Comparison of ENCODE assay signal across 8 cellular contexts in the genomic region with DNA sequence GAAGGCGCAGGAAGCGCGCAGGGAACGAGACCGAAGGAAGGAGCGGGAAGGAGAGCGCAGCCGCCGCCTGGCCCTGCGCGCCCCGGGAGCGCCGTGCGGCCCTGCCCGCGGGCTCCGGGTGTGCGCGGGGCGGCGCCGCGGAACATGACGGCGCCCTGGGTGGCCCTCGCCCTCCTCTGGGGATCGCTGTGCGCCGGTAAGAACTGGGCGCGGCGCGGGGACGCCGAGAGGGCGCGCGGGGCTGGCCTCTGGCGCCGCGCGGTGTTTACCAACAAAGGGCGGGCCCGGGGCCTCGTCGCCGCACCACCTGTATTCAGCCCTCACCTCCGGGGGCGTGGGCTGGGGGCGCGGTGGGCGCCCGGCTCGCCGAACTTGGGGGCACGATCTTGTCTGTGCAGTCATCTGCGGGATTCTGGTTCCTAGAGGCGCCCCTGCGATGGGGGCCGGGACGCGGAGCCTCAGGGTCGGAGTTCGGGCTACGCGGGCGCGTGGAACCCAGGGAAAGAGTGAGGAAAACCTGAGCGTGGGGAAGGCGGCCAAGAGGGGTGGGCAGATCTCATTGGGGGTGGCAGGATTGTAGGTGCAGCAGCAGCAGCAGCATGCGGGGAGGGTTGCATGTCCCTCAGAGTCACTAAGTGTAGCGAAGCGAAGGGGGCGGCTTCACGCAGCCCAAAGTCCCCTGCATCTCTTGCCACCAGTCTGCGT. TPM values are rescaled to one million over a fixed set of nuclear protein-coding genes. Genes with fewer than 3 reads are reported as not detected.
DNase-seq lines count a peak whose midpoint lies in the region; ATAC-seq and TF ChIP-seq lines count a peak whose summit lies in the region.

No MANE protein-coding gene starts in this region.

- POLR2A ChIA-PET in AG04449 (lab: Yijun Ruan, JAX): interaction anchor here (1.5 kb wide), 1 partner anchor 10 kb away, joined by 4 read pairs; no protein-coding TSS in a partner anchor

- peaks cover 7% of the 10 kb centered on the region for H3K36me3 Mint-ChIP-seq in T-helper 1 cell treated with Interleukin-12 subunit alpha and Interleukin-12 subunit beta and Interleukin-4 antibody, amounts not matched to agents 30 μg/mL and 1 μg/mL, for 36 hours (ENCODE audit: low read depth)

- intact Hi-C loops in right lobe of liver (cut with DNase I): no loop called here

- H3K27ac Mint-ChIP-seq in T-helper 1 cell treated with Interleukin-12 subunit alpha and Interleukin-12 subunit beta and Interleukin-4 antibody, amounts not matched to agents 30 μg/mL and 1 μg/mL, for 36 hours: peak overlapping the region; percentile 85

- peak overlapping the region; percentile 19 for H3K27ac ChIP-seq in cingulate gyrus (ENCODE audit: low read depth, low read length)
- peak overlapping the region; percentile 58 to 90 (median 77) for H3K27ac ChIP-seq in right lobe of liver

- H3K27me3 ChIP-seq in right lobe of liver: no peaks in the 10 kb centered on the region

- H3K9me3 Mint-ChIP-seq in T-helper 1 cell treated with Interleukin-12 subunit alpha and Interleukin-12 subunit beta and Interleukin-4 antibody, amounts not matched to agents 30 μg/mL and 1 μg/mL, for 36 hours: peaks cover 7% of the 10 kb centered on the region

- H3K27me3 Mint-ChIP-seq in T-helper 1 cell treated with Interleukin-12 subunit alpha and Interleukin-12 subunit beta and Interleukin-4 antibody, amounts not matched to agents 30 μg/mL and 1 μg/mL, for 36 hours (ENCODE audit: low read depth): peaks cover 18% of the 10 kb centered on the region

- DNase-seq in AG04449 (ENCODE audit: low read depth, low spot score) (no peak), right lobe of liver (peak; percentile 55 to 68 (median 67)), MV-4-11 (lab: John Stamatoyannopoulos, UW) (no peak)
- peak; percentile 26 for DNase-seq in stimulated activated naive CD8-positive, alpha-beta T cell treated with anti-CD3 and anti-CD28 coated beads, Interleukin-15, Interleukin-2, amounts not matched to agents 100 U/mL and 50 U/mL, for 24 hours

- TF ChIP-seq POLR2A in right lobe of liver (IDR thresholded peaks at IDR 0.05): peak; percentile 24

- H3K36me3 ChIP-seq in right lobe of liver: no peaks in the 10 kb centered on the region

- H3K9me3 ChIP-seq in right lobe of liver: no peaks in the 10 kb centered on the region

- WGBS in right lobe of liver (ENCODE audit: insufficient coverage, low coverage, low lambda C conversion rate, missing lambda C conversion rate): 1% methylated on average over 12 of the region's 77 CpGs

- CTCF ChIA-PET in AG04449 (lab: Yijun Ruan, JAX): no interaction called here

- peaks cover 0 to 25% (median 8%) of the 10 kb centered on the region in 4 donors for H3K4me1 ChIP-seq in right lobe of liver

- H3K4me3 ChIP-seq in AG04449 (ENCODE audit: low read depth, low read length) (peak overlapping the region; percentile 69), right lobe of liver (peak overlapping the region; percentile 68 to 78 (median 70))

- H3K4me3 Mint-ChIP-seq in T-helper 1 cell treated with Interleukin-12 subunit alpha and Interleukin-12 subunit beta and Interleukin-4 antibody, amounts not matched to agents 30 μg/mL and 1 μg/mL, for 36 hours: peak overlapping the region; percentile 96

- TF ChIP-seq CTCF in AG04449 (IDR thresholded peaks at IDR 0.05; ENCODE audit: insufficient read depth, low read length, missing control alignments): no peak
- TF ChIP-seq CTCF in right lobe of liver (IDR thresholded peaks at IDR 0.05): peak in 1 of 4 donors; percentile 12

- ATAC-seq in GM18502 (IDR thresholded peaks at IDR 0.05; ENCODE audit: poor library complexity, unreplicated experiment): peak; percentile 44
- ATAC-seq in HG03066 (IDR thresholded peaks at IDR 0.05; ENCODE audit: low read depth, unreplicated experiment): peak; percentile 31
- peak; percentile 11 to 47 (median 38) for ATAC-seq in right lobe of liver
- peak; percentile 53 for ATAC-seq in stimulated activated naive CD8-positive, alpha-beta T cell treated with anti-CD3 and anti-CD28 coated beads, Interleukin-15, Interleukin-2, amounts not matched to agents 100 U/mL and 50 U/mL, for 24 hours

- peaks cover 11% of the 10 kb centered on the region for H3K4me1 Mint-ChIP-seq in T-helper 1 cell treated with Interleukin-12 subunit alpha and Interleukin-12 subunit beta and Interleukin-4 antibody, amounts not matched to agents 30 μg/mL and 1 μg/mL, for 36 hours (ENCODE audit: low read depth)

RNA-seq across cellular contexts. Expression of a gene that starts 0.6 kb away (rescaled TPM):
- 1 to 10 TPM; 2.0 to 5.9 (median 4.4) TPM for total RNA-seq in right lobe of liver

RNA-seq across cellular contexts. Expression of a gene that starts 41.8 kb away (rescaled TPM):
- 1 to 10 TPM; 2.7 to 5.3 (median 3.9) TPM for total RNA-seq in right lobe of liver

Comparison
In these comparisons a context has a peak if more than half of its experiments do, and no peak if none do; other contexts are left out.
1. DNase-seq: peak in right lobe of liver (3 of 3) and stimulated activated naive CD8-positive, alpha-beta T cell treated with anti-CD3 and anti-CD28 coated beads, Interleukin-15, Interleukin-2, amounts not matched to agents 100 U/mL and 50 U/mL, for 24 hours (single experiment); none in AG04449 (single experiment) and MV-4-11 (single experiment).
2. Peak in every context shown above with its lines, with median percentiles within 50 percentile points of each other: ATAC-seq.